In the genomic region with DNA sequence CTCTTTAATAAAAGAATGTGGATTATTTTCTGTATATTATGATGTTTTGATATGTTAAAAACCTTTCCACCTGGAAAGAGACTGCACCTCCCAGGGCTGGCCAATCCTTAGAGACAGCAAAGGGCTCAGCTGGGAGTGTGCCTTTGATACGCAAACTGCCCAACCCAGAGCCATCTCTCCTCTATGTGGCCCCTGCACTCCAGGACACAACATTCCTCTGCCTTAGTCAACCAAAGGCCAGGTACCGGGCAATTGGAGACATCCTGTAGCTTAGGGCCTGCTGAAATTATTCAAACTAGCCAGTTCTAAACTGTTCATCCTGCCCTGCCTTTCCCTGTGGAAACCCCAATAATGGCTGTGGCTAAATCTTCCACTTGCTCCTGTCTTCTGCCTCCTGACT, we compare ENCODE assay signal across 2 cellular contexts.
A peak's percentile ranks its signal among the peaks of the same experiment; 100 is the strongest.
TF ChIP-seq lines count a peak whose summit lies in the region.

No MANE protein-coding gene starts in this region.

TF ChIP-seq in GM23338, 12 proteins besides CTCF, POLR2A, EP300 and RAD21:
- TF ChIP-seq ZNF331 (CRISPR knock-in tag; IDR thresholded peaks at IDR 0.05; ENCODE audit: low read depth) (no peak), EZH2 (IDR thresholded peaks at IDR 0.05; ENCODE audit: low read depth, unreplicated experiment) (no peak), POLR2AphosphoS5 (IDR thresholded peaks at IDR 0.05; ENCODE audit: low read depth) (no peak), STAT1 (IDR thresholded peaks at IDR 0.05; ENCODE audit: unreplicated experiment) (no peak), JUNB (IDR thresholded peaks at IDR 0.05; ENCODE audit: unreplicated experiment) (no peak), ZNF462 (CRISPR knock-in tag; IDR thresholded peaks at IDR 0.05) (peak; percentile 91), EZH2phosphoT487 (IDR thresholded peaks at IDR 0.05; ENCODE audit: unreplicated experiment) (no peak), ZNF114 (CRISPR knock-in tag; IDR thresholded peaks at IDR 0.05) (no peak)
- TF ChIP-seq, protein P1, sequence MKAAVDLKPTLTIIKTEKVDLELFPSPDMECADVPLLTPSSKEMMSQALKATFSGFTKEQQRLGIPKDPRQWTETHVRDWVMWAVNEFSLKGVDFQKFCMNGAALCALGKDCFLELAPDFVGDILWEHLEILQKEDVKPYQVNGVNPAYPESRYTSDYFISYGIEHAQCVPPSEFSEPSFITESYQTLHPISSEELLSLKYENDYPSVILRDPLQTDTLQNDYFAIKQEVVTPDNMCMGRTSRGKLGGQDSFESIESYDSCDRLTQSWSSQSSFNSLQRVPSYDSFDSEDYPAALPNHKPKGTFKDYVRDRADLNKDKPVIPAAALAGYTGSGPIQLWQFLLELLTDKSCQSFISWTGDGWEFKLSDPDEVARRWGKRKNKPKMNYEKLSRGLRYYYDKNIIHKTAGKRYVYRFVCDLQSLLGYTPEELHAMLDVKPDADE (IDR thresholded peaks at IDR 0.05), result no peak

TF ChIP-seq in H1, 55 proteins besides CTCF, POLR2A, EP300 and RAD21:
- TF ChIP-seq TEAD4 (IDR thresholded peaks at IDR 0.05; ENCODE audit: low read depth, low read length), result peak; percentile 56; the same call in 1 of the 2 replicates
- no peak for TF ChIP-seq HDAC6 (IDR thresholded peaks at IDR 0.05; ENCODE audit: low read depth, low read length)
